In the genomic region with DNA sequence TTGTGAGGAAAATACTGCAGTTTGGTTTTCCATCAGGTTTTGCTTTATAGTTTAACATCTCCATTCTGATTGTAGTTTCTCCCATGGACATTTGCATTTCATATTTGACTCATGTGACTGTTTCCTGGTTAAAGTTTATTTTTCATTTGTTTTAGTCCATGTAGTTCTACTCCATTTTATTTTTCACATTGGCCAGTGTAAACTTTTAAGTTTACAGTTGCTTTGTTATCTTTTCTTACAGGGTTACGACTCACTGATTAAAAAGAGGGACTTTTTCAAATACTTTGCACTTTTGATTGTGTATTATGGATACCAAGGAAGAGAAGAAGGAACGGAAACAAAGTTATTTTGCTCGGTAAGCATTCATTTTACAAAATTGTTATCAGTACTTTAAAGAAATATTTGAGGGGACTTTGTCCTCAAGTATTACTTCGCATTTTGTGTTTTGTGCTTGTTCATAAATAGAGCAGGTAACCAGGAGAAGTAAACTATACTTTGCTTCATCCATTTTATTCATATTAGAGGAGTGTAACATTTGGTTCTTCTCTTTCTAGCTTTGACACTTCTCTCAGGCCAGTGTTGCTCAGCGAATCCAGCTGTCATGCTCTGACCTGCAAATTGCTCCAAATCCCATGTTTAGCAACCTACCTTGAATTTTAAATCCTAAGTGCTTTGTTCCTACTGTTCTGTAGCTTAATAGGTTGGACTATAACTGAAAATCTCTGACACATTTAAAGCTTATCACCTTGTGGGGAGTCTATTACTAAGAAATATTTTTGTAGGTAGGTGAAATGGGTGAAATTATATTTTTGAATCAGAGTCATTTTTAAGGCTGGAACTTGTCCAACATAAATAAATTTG, we compare ENCODE assay signal across 14 cellular contexts. TPM values are rescaled to one million over a fixed set of nuclear protein-coding genes. Genes with fewer than 3 reads are reported as not detected.
A peak's percentile ranks its signal among the peaks of the same experiment; 100 is the strongest.
DNase-seq lines count a peak whose midpoint lies in the region; ATAC-seq and TF ChIP-seq lines count a peak whose summit lies in the region.
"Had no signal": no experiment of that assay in that cellular context is flagged by ENCODE, and none has a peak within 500 bp of the region (broad histone marks: within the 10 kb centered on the region; RNA-seq: fewer than 3 reads in every experiment).

No MANE protein-coding gene starts in this region.

- TF ChIP-seq POLR2A in gastroesophageal sphincter (IDR thresholded peaks at IDR 0.05) (no peak), stomach (IDR thresholded peaks at IDR 0.05) (no peak)

- WGBS in gastroesophageal sphincter (ENCODE audit: low coverage in 1 of 2), 2 donors, result 36 to 43% methylated on average over 5 of the region's 5 CpGs
- WGBS in stomach, 5 donors, result 19 to 39% (median 25%) methylated on average over 5 of the region's 5 CpGs

- peak overlapping the region; percentile 37; the same call in 1 of the 2 replicates for H3K27ac ChIP-seq in SU-DHL-6 (ENCODE audit: low read depth, low read length)
- H3K27ac ChIP-seq in gastroesophageal sphincter, result peak overlapping the region in 3 of 4 donors; percentile 21 to 36 (median 29)
- H3K27ac ChIP-seq in stomach, result peak overlapping the region; percentile 68 to 82 (median 78)

- ATAC-seq in gastroesophageal sphincter (no peak), GM21390 (IDR thresholded peaks at IDR 0.05; ENCODE audit: unreplicated experiment) (no peak), HG02884 (IDR thresholded peaks at IDR 0.05; ENCODE audit: unreplicated experiment) (no peak)

- H3K4me1 ChIP-seq in gastroesophageal sphincter, result peaks cover 0 to 56% (median 5%) of the 10 kb centered on the region in 3 donors
- peaks cover 46 to 92% (median 66%) of the 10 kb centered on the region in 4 donors for H3K4me1 ChIP-seq in stomach

- peaks cover 26% of the 10 kb centered on the region for H3K36me3 ChIP-seq in SU-DHL-6 (ENCODE audit: low read length)
- H3K36me3 ChIP-seq in gastroesophageal sphincter, result peaks cover 3 to 6% of the 10 kb centered on the region in 2 donors
- peaks cover 0 to 12% (median 4%) of the 10 kb centered on the region in 4 donors for H3K36me3 ChIP-seq in stomach
- H3K36me3 ChIP-seq: ovary had no signal

- no peaks in the 10 kb centered on the region for H3K9me3 ChIP-seq in SU-DHL-6 (ENCODE audit: insufficient read depth, low read length)
- H3K9me3 ChIP-seq in gastroesophageal sphincter, result no peaks in the 10 kb centered on the region
- H3K9me3 ChIP-seq in stomach, result no peaks in the 10 kb centered on the region
- H3K9me3 ChIP-seq: ovary had no signal

- no peaks in the 10 kb centered on the region for H3K9me2 ChIP-seq in SU-DHL-6 (replicated peaks; ENCODE audit: insufficient read depth, low read length)

- TF ChIP-seq CTCF in SU-DHL-6 (IDR thresholded peaks at IDR 0.05; ENCODE audit: insufficient read depth, low read length, poor library complexity, severe bottlenecking) (no peak), gastroesophageal sphincter (IDR thresholded peaks at IDR 0.05) (no peak), stomach (IDR thresholded peaks at IDR 0.05) (no peak)

- peak overlapping the region; percentile 14 for H3K4me3 ChIP-seq in SU-DHL-6 (ENCODE audit: insufficient read depth, low read length, poor library complexity, severe bottlenecking)
- no peak overlapping the region for H3K4me3 ChIP-seq in gastroesophageal sphincter
- H3K4me3 ChIP-seq in stomach, result peak overlapping the region; percentile 5 to 39 (median 13)
- H3K4me3 ChIP-seq: ovary had no signal

- intact Hi-C loops in stomach (cut with DNase I; ENCODE audit: low total_unique reads), result no loop called here

- peak; percentile 3 for DNase-seq in NCI-H1092 treated with DMSO at 0.1 percent for 48 hours (lab: John Stamatoyannopoulos, UW)
- DNase-seq in NCI-H1092 (lab: John Stamatoyannopoulos, UW), result no peak
- DNase-seq in stomach, result no peak
- DNase-seq in A172 (ENCODE audit: low spot score), result no peak
- DNase-seq: activated naive CD8-positive, alpha-beta T cell treated with anti-CD3 and anti-CD28 coated beads for 36 hours; erythroblast; NCI-H2171; ovary; SHP77 treated with DMSO at 0.1 percent for 48 hours; stimulated activated CD4-positive, alpha-beta T cell treated with anti-CD3 and anti-CD28 coated beads, Interleukin-4, amount 100 ng/mL, for 1 hour had no signal

- no peak for TF ChIP-seq EP300 in gastroesophageal sphincter (IDR thresholded peaks at IDR 0.05)
- no peak for TF ChIP-seq EP300 in stomach (IDR thresholded peaks at IDR 0.05)

- H3F3A ChIP-seq in SU-DHL-6 (ENCODE audit: insufficient read depth), result peaks cover 10% of the 10 kb centered on the region; the same call in 1 of the 2 replicates

- H2AFZ ChIP-seq in SU-DHL-6 (ENCODE audit: low read depth, low read length, severe bottlenecking), result no peak overlapping the region

- peaks cover 94% of the 10 kb centered on the region for H3K79me2 ChIP-seq in SU-DHL-6 (ENCODE audit: insufficient read depth, low read length)

- H3K9ac ChIP-seq in SU-DHL-6 (ENCODE audit: low read length), result no peak overlapping the region

- peak overlapping the region; percentile 52 for H3K4me2 ChIP-seq in SU-DHL-6 (ENCODE audit: low read depth, low read length, poor library complexity, severe bottlenecking)

- H3K27me3 ChIP-seq in SU-DHL-6 (ENCODE audit: low read length), result no peaks in the 10 kb centered on the region
- no peaks in the 10 kb centered on the region for H3K27me3 ChIP-seq in gastroesophageal sphincter
- no peaks in the 10 kb centered on the region for H3K27me3 ChIP-seq in stomach
- H3K27me3 ChIP-seq: ovary had no signal

- 0 out of 2 replicates have a peak, but pooled peaks cover 4% of the 10 kb centered on the region for H4K20me1 ChIP-seq in SU-DHL-6 (ENCODE audit: low read depth, low read length)

RNA-seq across cellular contexts. Expression of a gene that starts 24.5 kb away (rescaled TPM):
- total RNA-seq in gastroesophageal sphincter (10 to 100 TPM; 18.1 to 31.4 (median 26.7) TPM), stomach (100 to 1,000 TPM in 1 of 5 donors, 10 to 100 TPM in 3, 1 to 10 TPM in 1; 1.2 to 131 (median 27.5) TPM)
- 10 to 100 TPM; 13.7 to 26.0 (median 17.6) TPM for polyA plus RNA-seq in stomach
- total RNA-seq in A172 (2014; rRNA removed; shearing (Covaris generic)), result 5.9 and 9.9 TPM in 2 replicates

Comparison
In these comparisons a context has a peak if more than half of its experiments do, and no peak if none do; other contexts are left out.
1. H3K4me3 ChIP-seq: peak in SU-DHL-6 (single experiment) and stomach (4 of 4); none in gastroesophageal sphincter (0 of 2).
2. Peak in every context shown above with its lines, with median percentiles within 50 percentile points of each other: H3K27ac ChIP-seq.